ENCODE assay signal across 21 cellular contexts in the genomic region with DNA sequence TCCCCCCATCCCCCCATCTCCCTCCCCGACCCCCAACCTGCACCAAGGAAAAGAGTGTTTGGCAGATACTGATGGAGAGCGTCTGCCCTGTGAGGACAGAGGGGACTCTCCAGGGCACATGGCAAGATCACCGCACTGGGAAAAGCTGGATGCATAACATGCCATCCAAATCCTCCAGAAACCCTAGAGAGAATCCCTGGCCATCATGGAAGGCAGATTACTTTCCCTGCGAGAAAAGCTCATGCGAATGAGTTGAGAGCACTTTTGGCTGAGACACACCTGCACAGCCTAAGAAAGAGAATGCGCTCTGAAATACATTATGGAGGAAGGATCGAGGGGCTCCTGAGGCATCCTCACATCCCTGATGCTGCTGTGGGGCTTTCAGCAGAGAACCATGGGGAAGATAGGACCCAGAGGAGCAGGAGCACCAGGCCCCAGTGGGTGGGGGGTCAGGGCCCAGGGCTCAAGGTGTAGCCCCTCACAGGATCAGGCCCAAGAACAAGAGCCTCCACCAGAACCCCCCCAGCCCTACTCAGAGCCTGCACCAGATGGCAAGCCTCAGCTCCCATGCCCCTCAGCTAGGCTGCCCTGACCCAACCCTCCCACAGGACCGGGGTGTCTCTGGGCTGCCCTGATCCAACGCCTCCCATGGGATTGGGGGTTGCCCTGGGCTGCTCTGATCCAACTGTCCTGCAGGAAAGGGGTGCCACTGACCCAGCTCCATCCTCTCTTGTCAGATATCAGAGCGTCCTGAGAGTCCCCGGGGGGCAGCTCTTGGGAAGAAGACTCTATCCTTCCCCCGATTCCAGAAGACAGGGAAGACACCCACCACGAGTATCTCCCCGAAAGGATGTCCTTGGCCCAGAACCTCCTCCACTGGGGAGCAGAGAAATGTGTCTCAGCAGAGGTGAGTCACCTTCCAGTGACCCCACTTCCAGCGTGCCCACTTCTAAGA.
DNase-seq lines count a peak whose midpoint lies in the region; ATAC-seq, FAIRE-seq and TF ChIP-seq lines count a peak whose summit lies in the region.
"Had no signal": no experiment of that assay in that cellular context is flagged by ENCODE, and none has a peak within 500 bp of the region (broad histone marks: within the 10 kb centered on the region; RNA-seq: fewer than 3 reads in every experiment).

No MANE protein-coding gene starts in this region.

- H3K9me3 Mint-ChIP-seq in activated CD8-positive, alpha-beta T cell treated with anti-CD3 and anti-CD28 coated beads, Interleukin-2, amount 10 ng/mL, durations not matched to agents 7 days and 5 days (ENCODE audit: insufficient read depth), result no peaks in the 10 kb centered on the region
- no peaks in the 10 kb centered on the region for H3K9me3 Mint-ChIP-seq in activated CD8-positive, alpha-beta T cell treated with anti-CD3 and anti-CD28 coated beads for 36 hours
- H3K9me3 Mint-ChIP-seq: CD8-positive, alpha-beta memory T cell had no signal

- H3K9me3 ChIP-seq in Panc1 (ENCODE audit: control insufficient read depth, insufficient read depth, low read depth, low read length), result no peaks in the 10 kb centered on the region
- H3K9me3 ChIP-seq in HepG2 (ENCODE audit: low read length), result peaks cover 20% of the 10 kb centered on the region
- H3K9me3 ChIP-seq in stomach, result no peaks in the 10 kb centered on the region
- H3K9me3 ChIP-seq: BLaER1 had no signal

- no peak overlapping the region for H3K4me2 ChIP-seq in HepG2 (ENCODE audit: low read depth, low read length)
- H3K4me2 ChIP-seq: BLaER1 had no signal

- no peaks in the 10 kb centered on the region for H3K36me3 ChIP-seq in Panc1 (ENCODE audit: control insufficient read depth, insufficient read depth, low read length)
- no peaks in the 10 kb centered on the region for H3K36me3 ChIP-seq in HepG2 (replicated peaks in 1 of 2; ENCODE audit: control insufficient read depth in 1 of 2, insufficient read depth in 2 of 2, low read length in 2 of 2)
- H3K36me3 ChIP-seq in stomach, result no peaks in the 10 kb centered on the region
- H3K36me3 ChIP-seq: BLaER1 had no signal

- H2AFZ ChIP-seq in HepG2 (ENCODE audit: low read length), result no peak overlapping the region
- H2AFZ ChIP-seq: GM23248 had no signal

- H3K27ac Mint-ChIP-seq in activated CD8-positive, alpha-beta T cell treated with anti-CD3 and anti-CD28 coated beads, Interleukin-2, amount 10 ng/mL, durations not matched to agents 7 days and 5 days, result no peak overlapping the region
- no peak overlapping the region for H3K27ac Mint-ChIP-seq in activated CD8-positive, alpha-beta T cell treated with anti-CD3 and anti-CD28 coated beads for 36 hours

- peak; percentile 18 for DNase-seq in activated CD8-positive, alpha-beta T cell treated with anti-CD3 and anti-CD28 coated beads, Interleukin-2, amount 10 ng/mL, durations not matched to agents 7 days and 5 days
- DNase-seq in activated CD8-positive, alpha-beta T cell treated with anti-CD3 and anti-CD28 coated beads for 36 hours, result no peak
- DNase-seq in Panc1 (ENCODE audit: low read depth, low spot score) (no peak), HepG2 (ENCODE audit: low spot score) (no peak), stomach (peak; percentile 16), NCI-H69 (lab: John Stamatoyannopoulos, UW) (no peak), hippocampal formation (lab: John Stamatoyannopoulos, UW) (no peak)
- DNase-seq: 8988T; CD8-positive, alpha-beta memory T cell; DMS79; GM23248; KG1; NCI-H1436; NCI-H2029; NCI-H2171; NCI-H446; NCI-H748 treated with DMSO at 0.1 percent for 48 hours had no signal

- no peaks in the 10 kb centered on the region for H3K4me1 Mint-ChIP-seq in activated CD8-positive, alpha-beta T cell treated with anti-CD3 and anti-CD28 coated beads, Interleukin-2, amount 10 ng/mL, durations not matched to agents 7 days and 5 days (ENCODE audit: low read depth)
- no peaks in the 10 kb centered on the region for H3K4me1 Mint-ChIP-seq in activated CD8-positive, alpha-beta T cell treated with anti-CD3 and anti-CD28 coated beads for 36 hours (ENCODE audit: low read depth)
- H3K4me1 Mint-ChIP-seq: CD8-positive, alpha-beta memory T cell had no signal

- no peak overlapping the region for H3K4me3 ChIP-seq in Panc1 (ENCODE audit: low read depth in 2 of 2, low read length in 2 of 2)
- no peak overlapping the region for H3K4me3 ChIP-seq in HepG2 (replicated peaks in 1 of 3; ENCODE audit: insufficient read depth in 1 of 3, low read depth in 2 of 3, low read length in 3 of 3)
- H3K4me3 ChIP-seq in stomach, result no peak overlapping the region
- H3K4me3 ChIP-seq: BLaER1, GM23248 had no signal

- H4K20me1 ChIP-seq in HepG2 (ENCODE audit: insufficient read depth, low read length), result no peaks in the 10 kb centered on the region
- H4K20me1 ChIP-seq: BLaER1 had no signal

- H3K9ac ChIP-seq in HepG2 (ENCODE audit: insufficient read depth, low read depth, low read length), result no peak overlapping the region
- H3K9ac ChIP-seq: BLaER1, GM23248 had no signal

- no peaks in the 10 kb centered on the region for H3K27me3 Mint-ChIP-seq in activated CD8-positive, alpha-beta T cell treated with anti-CD3 and anti-CD28 coated beads, Interleukin-2, amount 10 ng/mL, durations not matched to agents 7 days and 5 days (ENCODE audit: low read depth)
- peaks cover 3% of the 10 kb centered on the region for H3K27me3 Mint-ChIP-seq in activated CD8-positive, alpha-beta T cell treated with anti-CD3 and anti-CD28 coated beads for 36 hours

- no peak for FAIRE-seq in HepG2 (lab: Jason Lieb, UNC)
- FAIRE-seq: D721Med had no signal

- no peak for TF ChIP-seq EP300 in HepG2 (IDR thresholded peaks at IDR 0.05; ENCODE audit: low read depth in 2 of 2, low read length in 2 of 2)
- TF ChIP-seq EP300 in HepG2 (CRISPR knock-in tag; IDR thresholded peaks at IDR 0.05; ENCODE audit: borderline replicate concordance), result no peak
- TF ChIP-seq EP300 in stomach (IDR thresholded peaks at IDR 0.05), result no peak

- H3K4me3 Mint-ChIP-seq in activated CD8-positive, alpha-beta T cell treated with anti-CD3 and anti-CD28 coated beads, Interleukin-2, amount 10 ng/mL, durations not matched to agents 7 days and 5 days, result no peak overlapping the region
- no peak overlapping the region for H3K4me3 Mint-ChIP-seq in activated CD8-positive, alpha-beta T cell treated with anti-CD3 and anti-CD28 coated beads for 36 hours
- H3K4me3 Mint-ChIP-seq: CD8-positive, alpha-beta memory T cell had no signal

- ATAC-seq in activated CD8-positive, alpha-beta T cell treated with anti-CD3 and anti-CD28 coated beads, Interleukin-2, amount 10 ng/mL, durations not matched to agents 7 days and 5 days, result no peak
- no peak for ATAC-seq in activated CD8-positive, alpha-beta T cell treated with anti-CD3 and anti-CD28 coated beads for 36 hours
- ATAC-seq in Panc1 (peak; percentile 30; the same call in 1 of the 2 replicates), HepG2 (peak; percentile 14; the same call in 1 of the 3 replicates), HG02870 (IDR thresholded peaks at IDR 0.05; ENCODE audit: unreplicated experiment) (no peak)

- in situ Hi-C loops in Panc1 (cut with HindIII; ENCODE audit: low pct_unique_long_range_greater_than_20kb, low sequenced_read_pairs), result no loop called here
- in situ Hi-C loops in HepG2 (cut with HindIII; ENCODE audit: extremely low pct_ligation_motif_present, low pct_unique_long_range_greater_than_20kb), result no loop called here

- BruUV-seq in Panc1 (replicated peaks; lab: Mats Ljungman, UMichigan) (no TSS peak), HepG2 (replicated peaks; lab: Mats Ljungman, UMichigan) (no TSS peak)

- H3K27ac ChIP-seq in Panc1 (ENCODE audit: low read length) (no peak overlapping the region), HepG2 (ENCODE audit: extremely low read length, insufficient read depth, low read length) (no peak overlapping the region), stomach (no peak overlapping the region)
- H3K27ac ChIP-seq: BLaER1, GM23248, RWPE1 had no signal

- 23% methylated on average over 14 of the region's 15 CpGs for WGBS in HepG2 (ENCODE audit: low lambda C conversion rate)
- WGBS in stomach, 5 donors, result 73 to 82% (median 76%) methylated on average over 14 to 15 of the region's 15 CpGs

- intact Hi-C loops in activated CD8-positive, alpha-beta T cell treated with anti-CD3 and anti-CD28 coated beads for 36 hours (cut with micrococcal nuclease), result no loop called here
- intact Hi-C loops in Panc1 (cut with micrococcal nuclease; ENCODE audit: unreplicated experiment) (no loop called here), HepG2 (cut with micrococcal nuclease; ENCODE audit: unreplicated experiment) (no loop called here), stomach (cut with DNase I; ENCODE audit: low total_unique reads) (no loop called here)

- no peak for TF ChIP-seq CTCF in activated CD8-positive, alpha-beta T cell treated with anti-CD3 and anti-CD28 coated beads for 36 hours (IDR thresholded peaks at IDR 0.05)
- no peak for TF ChIP-seq CTCF in Panc1 (IDR thresholded peaks at IDR 0.05)
- TF ChIP-seq CTCF in HepG2 (CRISPR knock-in tag; IDR thresholded peaks at IDR 0.05), result no peak
- no peak for TF ChIP-seq CTCF in stomach (IDR thresholded peaks at IDR 0.05)

- no peaks in the 10 kb centered on the region for H3K79me2 ChIP-seq in HepG2 (ENCODE audit: insufficient read depth, low read length)

- H3K4me1 ChIP-seq in Panc1 (ENCODE audit: control insufficient read depth, insufficient read depth, low read length) (no peaks in the 10 kb centered on the region), HepG2 (ENCODE audit: insufficient read depth, low read length) (peaks cover 10% of the 10 kb centered on the region), stomach (no peaks in the 10 kb centered on the region)

- H3K27me3 ChIP-seq in Panc1 (ENCODE audit: control insufficient read depth, insufficient read depth, low read length) (peaks cover under 1% of the 10 kb centered on the region; the same call in 1 of the 2 replicates), HepG2 (ENCODE audit: control insufficient read depth in 1 of 2, insufficient read depth in 2 of 2, low read length in 2 of 2) (peaks cover 9 to 44% of the 10 kb centered on the region in 2 experiments; a peak in 4 of 5 replicates), stomach (peaks cover 0 to 21% (median 0%) of the 10 kb centered on the region in 3 donors)
- H3K27me3 ChIP-seq: BLaER1 had no signal

- CTCF ChIA-PET in activated CD8-positive, alpha-beta T cell treated with anti-CD3 and anti-CD28 coated beads, Interleukin-2, amount 10 ng/mL, durations not matched to agents 7 days and 5 days (lab: Charles Lee), result no interaction called here
- CTCF ChIA-PET in activated CD8-positive, alpha-beta T cell treated with anti-CD3 and anti-CD28 coated beads for 36 hours (lab: Charles Lee), result interaction anchor here (1.6 kb wide), 1 partner anchor 11 kb away, joined by 6 read pairs; no protein-coding TSS in a partner anchor
- CTCF ChIA-PET in Panc1 (lab: Charles Lee), result no interaction called here
- CTCF ChIA-PET in HepG2 (lab: Yijun Ruan, JAX; ENCODE audit: low intra/inter-chr PET ratio, low total read pairs), result no interaction called here

- TF ChIP-seq RAD21 in HepG2 (CRISPR knock-in tag; IDR thresholded peaks at IDR 0.05), result no peak

- POLR2A ChIA-PET in activated CD8-positive, alpha-beta T cell treated with anti-CD3 and anti-CD28 coated beads, Interleukin-2, amount 10 ng/mL, durations not matched to agents 7 days and 5 days (lab: Charles Lee), result no interaction called here
- POLR2A ChIA-PET in activated CD8-positive, alpha-beta T cell treated with anti-CD3 and anti-CD28 coated beads for 36 hours (lab: Charles Lee), result no interaction called here
- POLR2A ChIA-PET in Panc1 (lab: Charles Lee), result interaction anchor here (0.6 to 0.7 kb wide), 2 partner anchors 14 to 17 kb away, joined by 4 to 5 read pairs; no protein-coding TSS in a partner anchor
- POLR2A ChIA-PET in HepG2 (lab: Yijun Ruan, JAX), result no interaction called here

- no peaks in the 10 kb centered on the region for H3K36me3 Mint-ChIP-seq in activated CD8-positive, alpha-beta T cell treated with anti-CD3 and anti-CD28 coated beads, Interleukin-2, amount 10 ng/mL, durations not matched to agents 7 days and 5 days (ENCODE audit: low read depth)
- no peaks in the 10 kb centered on the region for H3K36me3 Mint-ChIP-seq in activated CD8-positive, alpha-beta T cell treated with anti-CD3 and anti-CD28 coated beads for 36 hours (ENCODE audit: low read depth)
- H3K36me3 Mint-ChIP-seq: CD8-positive, alpha-beta memory T cell had no signal

- TF ChIP-seq POLR2A in HepG2 (IDR thresholded peaks at IDR 0.05; ENCODE audit: insufficient read depth in 1 of 2, low read depth in 2 of 2, low read length in 2 of 2) (no peak), stomach (IDR thresholded peaks at IDR 0.05) (no peak)

Comparison
In these comparisons a context has a peak if more than half of its experiments do, and no peak if none do; other contexts are left out.
1. DNase-seq: peak in activated CD8-positive, alpha-beta T cell treated with anti-CD3 and anti-CD28 coated beads, Interleukin-2, amount 10 ng/mL, durations not matched to agents 7 days and 5 days (single experiment) and stomach (single experiment); none in activated CD8-positive, alpha-beta T cell treated with anti-CD3 and anti-CD28 coated beads for 36 hours (single experiment), Panc1 (single experiment), HepG2 (single experiment), NCI-H69 (single experiment) and hippocampal formation (0 of 2).
2. ATAC-seq: peak in Panc1 (single experiment) and HepG2 (single experiment); none in activated CD8-positive, alpha-beta T cell treated with anti-CD3 and anti-CD28 coated beads, Interleukin-2, amount 10 ng/mL, durations not matched to agents 7 days and 5 days (single experiment), activated CD8-positive, alpha-beta T cell treated with anti-CD3 and anti-CD28 coated beads for 36 hours (single experiment) and HG02870 (single experiment).